In genomic region chr6:42484261-42484660, GRCh38 we compare ENCODE assay signal across 2 cellular contexts.
A peak's percentile ranks its signal among the peaks of the same experiment; 100 is the strongest.
TF ChIP-seq lines count a peak whose summit lies in the region.

No MANE protein-coding gene starts in this region.

TF ChIP-seq in IMR-90, 13 proteins besides CTCF, POLR2A, EP300 and RAD21:
- no peak for TF ChIP-seq NFE2L2 (IDR thresholded peaks at IDR 0.05; ENCODE audit: low read depth, low read length)
- TF ChIP-seq USF2 (IDR thresholded peaks at IDR 0.05; ENCODE audit: low read depth, low read length), result no peak
- no peak for TF ChIP-seq MAZ (IDR thresholded peaks at IDR 0.05; ENCODE audit: borderline replicate concordance, low read depth, low read length)
- TF ChIP-seq CHD1 (IDR thresholded peaks at IDR 0.05; ENCODE audit: low read depth, low read length), result no peak
- TF ChIP-seq CEBPB (IDR thresholded peaks at IDR 0.05; ENCODE audit: low read depth, low read length), result no peak
- no peak for TF ChIP-seq ELK1 (IDR thresholded peaks at IDR 0.05; ENCODE audit: borderline replicate concordance, low read depth, low read length)
- no peak for TF ChIP-seq SMC3 (IDR thresholded peaks at IDR 0.05; ENCODE audit: low read depth, low read length)
- TF ChIP-seq MXI1 (IDR thresholded peaks at IDR 0.05; ENCODE audit: borderline replicate concordance, low read depth, low read length), result no peak
- no peak for TF ChIP-seq FOS (IDR thresholded peaks at IDR 0.05; ENCODE audit: low read depth, low read length)
- no peak for TF ChIP-seq RFX5 (IDR thresholded peaks at IDR 0.05; ENCODE audit: low read depth, low read length)
- no peak for TF ChIP-seq MAFK (IDR thresholded peaks at IDR 0.05; ENCODE audit: low read depth, low read length)
- TF ChIP-seq BHLHE40 (IDR thresholded peaks at IDR 0.05; ENCODE audit: low read depth, low read length), result no peak
- TF ChIP-seq RCOR1 (IDR thresholded peaks at IDR 0.05; ENCODE audit: insufficient replicate concordance, low read length), result no peak

TF ChIP-seq in K562, 482 proteins besides CTCF, POLR2A, EP300 and RAD21:
- TF ChIP-seq VEZF1 (CRISPR knock-in tag; IDR thresholded peaks at IDR 0.05), result no peak
- TF ChIP-seq POLR3A (IDR thresholded peaks at IDR 0.05; ENCODE audit: borderline replicate concordance, extremely low read depth, insufficient read depth, insufficient read length), result no peak
- peak; percentile 71 for TF ChIP-seq PKNOX1 (IDR thresholded peaks at IDR 0.05)
- no peak for TF ChIP-seq ZSCAN29 (IDR thresholded peaks at IDR 0.05)
- TF ChIP-seq TAL1 (IDR thresholded peaks at IDR 0.05), result peak; percentile 33; the same call in 1 of the 2 replicates
- no peak for TF ChIP-seq POLR2H (tag; IDR thresholded peaks at IDR 0.05; ENCODE audit: low read depth)
- TF ChIP-seq KLF10 (CRISPR knock-in tag; IDR thresholded peaks at IDR 0.05), result no peak
- TF ChIP-seq ASH1L (IDR thresholded peaks at IDR 0.05; ENCODE audit: borderline replicate concordance, low read depth, partially characterized antibody), result no peak
- TF ChIP-seq LARP7 (IDR thresholded peaks at IDR 0.05), result no peak
- TF ChIP-seq E2F4 (CRISPR knock-in tag; IDR thresholded peaks at IDR 0.05; ENCODE audit: low read depth), result no peak
- peak; percentile 37 for TF ChIP-seq MEIS2 (IDR thresholded peaks at IDR 0.05; ENCODE audit: partially characterized antibody)
- TF ChIP-seq BRCA1 (IDR thresholded peaks at IDR 0.05), result no peak
- TF ChIP-seq BRCA1 (CRISPR knock-in tag; IDR thresholded peaks at IDR 0.05), result no peak
- no peak for TF ChIP-seq PBX2 (CRISPR knock-in tag; IDR thresholded peaks at IDR 0.05; ENCODE audit: low read depth)
- peak; percentile 33; the same call in 1 of the 2 replicates for TF ChIP-seq PBX2 (tag; conservative IDR thresholded peaks at IDR 0.05; ENCODE audit: low read depth)
- 0 out of 2 replicates have a peak, but pooled peaks have one; percentile 9 for TF ChIP-seq TCF3 (CRISPR knock-in tag; IDR thresholded peaks at IDR 0.05)
- TF ChIP-seq L3MBTL2 (IDR thresholded peaks at IDR 0.05), result no peak
- 0 out of 2 replicates have a peak, but pooled peaks have one; percentile 5 for TF ChIP-seq CBFA2T3 (IDR thresholded peaks at IDR 0.05)
TF ChIP-seq in K562: peak in this region for 6.
